In genomic region chr6:149431905-149432775, GRCh38 we compare ENCODE assay signal across 1 cellular context.
TF ChIP-seq lines count a peak whose summit lies in the region.

No MANE protein-coding gene starts in this region.

TF ChIP-seq in K562, 482 proteins besides CTCF, POLR2A, EP300 and RAD21 (continued from another document and continues in another):
- TF ChIP-seq ATF3 (IDR thresholded peaks at IDR 0.05) (no peak), ATF3 (CRISPR knock-in tag; conservative IDR thresholded peaks at IDR 0.05) (0 out of 2 replicates have a peak, but pooled peaks have one; percentile 37), SP1 (CRISPR knock-in tag; IDR thresholded peaks at IDR 0.05) (0 out of 2 replicates have a peak, but pooled peaks have one; percentile 51), CBX3 (IDR thresholded peaks at IDR 0.05; ENCODE audit: borderline replicate concordance in 1 of 2, low read length in 2 of 2) (no peak), GTF2E2 (tag; IDR thresholded peaks at IDR 0.05) (no peak), ZNF436 (CRISPR knock-in tag; IDR thresholded peaks at IDR 0.05) (no peak), ZNF282 (CRISPR knock-in tag; IDR thresholded peaks at IDR 0.05) (no peak), MEF2A (IDR thresholded peaks at IDR 0.05; ENCODE audit: control insufficient read depth, low read depth, low read length) (no peak), MYC (IDR thresholded peaks at IDR 0.05; ENCODE audit: low read depth, low read length) (peak; percentile 57; the same call in 1 of the 2 replicates), MYC (CRISPR knock-in tag; IDR thresholded peaks at IDR 0.05; ENCODE audit: borderline replicate concordance, low read depth) (no peak), ZBTB33 (CRISPR knock-in tag; IDR thresholded peaks at IDR 0.05) (no peak), ZC3H11A (IDR thresholded peaks at IDR 0.05; ENCODE audit: low read depth, low read length) (0 out of 2 replicates have a peak, but pooled peaks have one; percentile 41), RB1 (IDR thresholded peaks at IDR 0.05; ENCODE audit: low read depth) (peak; percentile 85), MIER1 (IDR thresholded peaks at IDR 0.05; ENCODE audit: low read depth) (no peak), NR4A1 (CRISPR knock-in tag; IDR thresholded peaks at IDR 0.05) (no peak), NR4A1 (tag; IDR thresholded peaks at IDR 0.05) (no peak), ZNF280A (IDR thresholded peaks at IDR 0.05; ENCODE audit: low read depth, partially characterized antibody) (no peak), MCM3 (IDR thresholded peaks at IDR 0.05) (no peak), DNMT1 (IDR thresholded peaks at IDR 0.05) (no peak), PHF21A (IDR thresholded peaks at IDR 0.05; ENCODE audit: borderline replicate concordance, low read depth) (0 out of 2 replicates have a peak, but pooled peaks have one; percentile 56), USF2 (CRISPR knock-in tag; IDR thresholded peaks at IDR 0.05) (no peak), EZH2 (IDR thresholded peaks at IDR 0.05; ENCODE audit: borderline replicate concordance, low read depth, low read length) (0 out of 2 replicates have a peak, but pooled peaks have one; percentile 31), NFIC (IDR thresholded peaks at IDR 0.05) (peak; percentile 16; the same call in 1 of the 2 replicates), EP400 (IDR thresholded peaks at IDR 0.05) (no peak), ZNF253 (CRISPR knock-in tag; conservative IDR thresholded peaks at IDR 0.05) (no peak), RBM17 (IDR thresholded peaks at IDR 0.05; ENCODE audit: borderline replicate concordance, low read depth, low read length) (no peak), ZNF507 (tag; conservative IDR thresholded peaks at IDR 0.05) (no peak), MAFF (IDR thresholded peaks at IDR 0.05; ENCODE audit: low read length) (no peak), PCBP2 (IDR thresholded peaks at IDR 0.05; ENCODE audit: low read depth, low read length, poor library complexity, severe bottlenecking) (no peak), HOXB6 (CRISPR knock-in tag; IDR thresholded peaks at IDR 0.05; ENCODE audit: borderline replicate concordance) (no peak), KAT7 (CRISPR knock-in tag; IDR thresholded peaks at IDR 0.05; ENCODE audit: borderline replicate concordance) (no peak), RUNX1 (IDR thresholded peaks at IDR 0.05; ENCODE audit: low read depth) (peak; percentile 52; the same call in 1 of the 2 replicates), SRF (CRISPR knock-in tag; IDR thresholded peaks at IDR 0.05) (0 out of 4 replicates have a peak, but pooled peaks of 1 of the 2 experiments have one; percentile 29), BRD9 (IDR thresholded peaks at IDR 0.05; ENCODE audit: low read depth, partially characterized antibody) (no peak), HMG20A (CRISPR knock-in tag; conservative IDR thresholded peaks at IDR 0.05) (no peak), NONO (IDR thresholded peaks at IDR 0.05; ENCODE audit: low read depth in 2 of 2, low read length in 1 of 2) (0 out of 4 replicates have a peak, but pooled peaks of 1 of the 2 experiments have one; percentile 19), E2F1 (CRISPR knock-in tag; IDR thresholded peaks at IDR 0.05) (0 out of 2 replicates have a peak, but pooled peaks have one; percentile 50), ATF6 (CRISPR knock-in tag; IDR thresholded peaks at IDR 0.05) (0 out of 2 replicates have a peak, but pooled peaks have one; percentile 73), U2AF2 (optimal IDR thresholded peaks at IDR 0.05; ENCODE audit: low read depth, low read length) (no peak), ZFP36 (IDR thresholded peaks at IDR 0.05; ENCODE audit: low read depth, low read length, partially characterized antibody) (peak; percentile 10), ZNF24 (IDR thresholded peaks at IDR 0.05) (0 out of 2 replicates have a peak, but pooled peaks have one; percentile 33), GABPB1 (CRISPR knock-in tag; IDR thresholded peaks at IDR 0.05) (peak; percentile 41; the same call in 1 of the 2 replicates), MAFK (IDR thresholded peaks at IDR 0.05; ENCODE audit: low read length) (peak; percentile 41; the same call in 1 of the 2 replicates), ZNF12 (CRISPR knock-in tag; IDR thresholded peaks at IDR 0.05) (no peak), SRSF1 (IDR thresholded peaks at IDR 0.05; ENCODE audit: low read depth, low read length) (no peak), CCAR2 (IDR thresholded peaks at IDR 0.05; ENCODE audit: low read depth, low read length) (no peak), NELFE (IDR thresholded peaks at IDR 0.05; ENCODE audit: insufficient read depth, insufficient read length) (no peak), CEBPB (tag; IDR thresholded peaks at IDR 0.05) (no peak), ARID3A (IDR thresholded peaks at IDR 0.05; ENCODE audit: borderline replicate concordance, low read depth, low read length) (0 out of 2 replicates have a peak, but pooled peaks have one; percentile 41), ZNF184 (CRISPR knock-in tag; IDR thresholded peaks at IDR 0.05) (no peak), TSHZ1 (CRISPR knock-in tag; IDR thresholded peaks at IDR 0.05) (no peak), MITF (IDR thresholded peaks at IDR 0.05) (0 out of 2 replicates have a peak, but pooled peaks have one; percentile 10), THRB (CRISPR knock-in tag; conservative IDR thresholded peaks at IDR 0.05) (no peak), NR3C1 (CRISPR knock-in tag; IDR thresholded peaks at IDR 0.05) (no peak)
